ENCODE assay signal across 19 cellular contexts in the genomic region with DNA sequence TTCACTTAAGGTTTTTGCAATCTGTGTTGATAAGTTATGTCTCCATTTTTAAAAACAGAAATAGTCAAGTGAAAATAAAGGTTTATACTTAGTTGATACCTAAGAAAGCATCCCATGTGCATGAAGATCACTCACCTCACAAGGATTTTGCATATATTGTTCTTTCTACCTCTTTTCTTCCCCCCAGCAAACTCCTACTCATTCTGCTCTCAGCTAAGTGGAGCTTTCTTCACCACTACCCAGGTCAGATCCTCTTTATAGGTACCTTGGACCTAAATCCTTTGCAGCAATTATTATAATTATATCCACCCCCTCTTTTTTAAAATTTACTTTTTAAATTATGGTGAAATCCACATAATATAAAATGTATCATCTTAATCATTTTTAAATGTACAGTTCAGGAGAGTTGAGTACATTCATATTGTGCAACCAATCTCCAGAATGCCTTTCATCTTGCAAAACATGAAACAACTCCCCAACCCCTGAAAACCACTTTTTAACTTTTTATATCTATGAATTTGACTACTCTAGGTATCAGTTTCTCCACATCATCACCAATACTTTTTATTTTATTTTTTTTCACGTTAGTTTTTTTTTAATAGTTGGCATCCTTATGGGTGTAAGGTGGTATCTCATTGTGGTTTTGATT. TPM values are rescaled to one million over a fixed set of nuclear protein-coding genes. Genes with fewer than 3 reads are reported as not detected.
DNase-seq lines count a peak whose midpoint lies in the region; ATAC-seq lines count a peak whose summit lies in the region.
"Had no signal": no experiment of that assay in that cellular context is flagged by ENCODE, and none has a peak within 500 bp of the region (broad histone marks: within the 10 kb centered on the region; RNA-seq: fewer than 3 reads in every experiment).

No MANE protein-coding gene starts in this region.

- no peak overlapping the region for H3K4me3 Mint-ChIP-seq in activated naive CD8-positive, alpha-beta T cell treated with anti-CD3 and anti-CD28 coated beads, Interleukin-2, amount 50 U/mL, for 24 hours
- H3K4me3 Mint-ChIP-seq: CD14-positive monocyte had no signal

- ATAC-seq in activated CD4-positive, CD25-positive, alpha-beta regulatory T cell treated with anti-CD3 and anti-CD28 coated beads, Interleukin-2, amount 50 U/mL, for 24 hours = peak; percentile 46 to 62
- peak; percentile 72 to 89 for ATAC-seq in activated naive CD4-positive, alpha-beta T cell treated with anti-CD3 and anti-CD28 coated beads, Interleukin-2, amount 50 U/mL, for 72 hours
- ATAC-seq in activated naive CD8-positive, alpha-beta T cell treated with anti-CD3 and anti-CD28 coated beads, Interleukin-2, amount 50 U/mL, for 24 hours = peak; percentile 48
- ATAC-seq: Right ventricle myocardium inferior had no signal

- H3K9me3 Mint-ChIP-seq in activated naive CD4-positive, alpha-beta T cell treated with anti-CD3 and anti-CD28 coated beads, Interleukin-2, amount 50 U/mL, for 72 hours = no peaks in the 10 kb centered on the region
- H3K9me3 Mint-ChIP-seq in activated naive CD8-positive, alpha-beta T cell treated with anti-CD3 and anti-CD28 coated beads, Interleukin-2, amount 50 U/mL, for 24 hours = peaks cover 5% of the 10 kb centered on the region

- no peak for DNase-seq in activated CD4-positive, CD25-positive, alpha-beta regulatory T cell (lab: John Stamatoyannopoulos, UW)
- no peak for DNase-seq in activated naive CD4-positive, alpha-beta T cell treated with anti-CD3 and anti-CD28 coated beads, Interleukin-2, amount 50 U/mL, for 72 hours (ENCODE audit: low spot score in 2 of 2)
- DNase-seq in activated naive CD4-positive, alpha-beta T cell (lab: John Stamatoyannopoulos, UW) = no peak
- no peak for DNase-seq in activated naive CD8-positive, alpha-beta T cell treated with anti-CD3 and anti-CD28 coated beads, Interleukin-2, amount 50 U/mL, for 24 hours
- DNase-seq in kidney glomerular epithelial cell (lab: John Stamatoyannopoulos, UW) (no peak), hypothalamus (lab: John Stamatoyannopoulos, UW) (no peak), 8988T (no peak)
- DNase-seq: KG1; NCI-H1092 treated with DMSO at 0.1 percent for 48 hours; NCI-H146; NCI-H2029; NCI-H226; NCI-H510A treated with DMSO at 0.1 percent for 48 hours; NCI-H774; NK-92 treated with Interleukin-12 subunit alpha and Interleukin-12 subunit beta, amount 100 ng/mL, for 24 hours; Peyer's patch had no signal

- peaks cover 9% of the 10 kb centered on the region for H3K27me3 Mint-ChIP-seq in activated naive CD8-positive, alpha-beta T cell treated with anti-CD3 and anti-CD28 coated beads, Interleukin-2, amount 50 U/mL, for 24 hours

- H3K36me3 Mint-ChIP-seq in activated naive CD4-positive, alpha-beta T cell treated with anti-CD3 and anti-CD28 coated beads, Interleukin-2, amount 50 U/mL, for 72 hours = no peaks in the 10 kb centered on the region
- peaks cover 4% of the 10 kb centered on the region for H3K36me3 Mint-ChIP-seq in activated naive CD8-positive, alpha-beta T cell treated with anti-CD3 and anti-CD28 coated beads, Interleukin-2, amount 50 U/mL, for 24 hours (ENCODE audit: low read depth)
- H3K36me3 Mint-ChIP-seq: CD14-positive monocyte had no signal

- H3K4me1 Mint-ChIP-seq in activated naive CD8-positive, alpha-beta T cell treated with anti-CD3 and anti-CD28 coated beads, Interleukin-2, amount 50 U/mL, for 24 hours = peaks cover 48% of the 10 kb centered on the region

- H3K27ac Mint-ChIP-seq in activated naive CD4-positive, alpha-beta T cell treated with anti-CD3 and anti-CD28 coated beads, Interleukin-2, amount 50 U/mL, for 72 hours = no peak overlapping the region
- no peak overlapping the region for H3K27ac Mint-ChIP-seq in activated naive CD8-positive, alpha-beta T cell treated with anti-CD3 and anti-CD28 coated beads, Interleukin-2, amount 50 U/mL, for 24 hours
- H3K27ac Mint-ChIP-seq: CD14-positive monocyte had no signal

RNA-seq across cellular contexts. Expression of gene BACH2, which starts 9.3 kb away (rescaled TPM):
- 10 to 100 TPM; 48.7 to 90.8 TPM for total RNA-seq in activated naive CD4-positive, alpha-beta T cell treated with anti-CD3 and anti-CD28 coated beads, Interleukin-2, amount 50 U/mL, for 72 hours
